Comparison of ENCODE assay signal across 16 cellular contexts in genomic region chr22:48894064-48894671, GRCh38.
A peak's percentile ranks its signal among the peaks of the same experiment; 100 is the strongest.
DNase-seq lines count a peak whose midpoint lies in the region; ATAC-seq and TF ChIP-seq lines count a peak whose summit lies in the region.
"Had no signal": no experiment of that assay in that cellular context is flagged by ENCODE, and none has a peak within 500 bp of the region (broad histone marks: within the 10 kb centered on the region; RNA-seq: fewer than 3 reads in every experiment).

No MANE protein-coding gene starts in this region.

- no peaks in the 10 kb centered on the region for H3K4me1 Mint-ChIP-seq in mesothelial cell of epicardium
- H3K4me1 Mint-ChIP-seq: CD4-positive, alpha-beta memory T cell; IgD-negative memory B cell had no signal

- no peak overlapping the region for H3K4me3 Mint-ChIP-seq in mesothelial cell of epicardium
- H3K4me3 Mint-ChIP-seq: CD4-positive, alpha-beta memory T cell; IgD-negative memory B cell had no signal

- no peaks in the 10 kb centered on the region for H3K36me3 ChIP-seq in DND-41 (ENCODE audit: insufficient read depth, low read length)
- H3K36me3 ChIP-seq in H7 (replicated peaks; ENCODE audit: control insufficient read depth, insufficient read depth, low read length): no peaks in the 10 kb centered on the region
- H3K36me3 ChIP-seq in WERI-Rb-1: no peaks in the 10 kb centered on the region
- H3K36me3 ChIP-seq: breast epithelium, right lobe of liver had no signal

- no peak overlapping the region for H3K4me3 ChIP-seq in DND-41 (ENCODE audit: low read depth in 1 of 2, low read length in 2 of 2)
- no peak overlapping the region for H3K4me3 ChIP-seq in H7 (ENCODE audit: insufficient read depth, low read depth, low read length)
- no peak overlapping the region for H3K4me3 ChIP-seq in WERI-Rb-1 (ENCODE audit: low read depth, low read length)
- H3K4me3 ChIP-seq: breast epithelium, right lobe of liver had no signal

- H4K20me1 ChIP-seq in DND-41 (ENCODE audit: insufficient read depth, low read length): peaks cover 8% of the 10 kb centered on the region

- no peaks in the 10 kb centered on the region for H3K79me2 ChIP-seq in DND-41 (ENCODE audit: insufficient read depth, low read length)

- no peak for ATAC-seq in DND-41 (ENCODE audit: insufficient read depth, low read depth)
- no peak for ATAC-seq in HG03378 (IDR thresholded peaks at IDR 0.05; ENCODE audit: unreplicated experiment)
- ATAC-seq: left cardiac atrium, right lobe of liver had no signal

- H3K27me3 ChIP-seq in DND-41 (ENCODE audit: insufficient read depth, low read length, poor library complexity) (no peaks in the 10 kb centered on the region), H7 (ENCODE audit: control insufficient read depth, insufficient read depth, low read length) (no peaks in the 10 kb centered on the region), WERI-Rb-1 (ENCODE audit: insufficient read depth, low read depth, severe bottlenecking) (no peaks in the 10 kb centered on the region)
- H3K27me3 ChIP-seq: right lobe of liver had no signal

- H3K27ac ChIP-seq in DND-41 (ENCODE audit: low read length) (no peak overlapping the region), WERI-Rb-1 (no peak overlapping the region)
- H3K27ac ChIP-seq: breast epithelium, right lobe of liver had no signal

- H3K27me3 Mint-ChIP-seq in mesothelial cell of epicardium (ENCODE audit: low read depth): peaks cover 20% of the 10 kb centered on the region
- H3K27me3 Mint-ChIP-seq: IgD-negative memory B cell had no signal

- H3K27ac Mint-ChIP-seq in mesothelial cell of epicardium: no peak overlapping the region
- H3K27ac Mint-ChIP-seq: CD4-positive, alpha-beta memory T cell; IgD-negative memory B cell had no signal

- DNase-seq in DND-41: no peak
- DNase-seq in H7: peak; percentile 87
- no peak for DNase-seq in WERI-Rb-1
- DNase-seq in mesothelial cell of epicardium (ENCODE audit: low spot score in 2 of 2, unreplicated experiment in 2 of 2): peak in 1 of 2 experiments; percentile 36
- no peak for DNase-seq in Ammon's horn (ENCODE audit: low spot score)
- DNase-seq in NCI-H187 treated with DMSO at 0.1 percent for 48 hours (lab: John Stamatoyannopoulos, UW): no peak
- DNase-seq: activated gamma-delta T cell treated with Interleukin-2 at 50 U/mL for 16 hours; CD4-positive, alpha-beta memory T cell; glutamatergic neuron; left cardiac atrium; NCI-H2029 treated with DMSO at 0.1 percent for 48 hours; NK-92 treated with Interleukin-12 subunit alpha and Interleukin-12 subunit beta, amount 100 ng/mL, for 24 hours had no signal

- no peak overlapping the region for H3K4me2 ChIP-seq in DND-41 (ENCODE audit: insufficient read depth, low read length)

- H3K9me3 Mint-ChIP-seq in mesothelial cell of epicardium: no peaks in the 10 kb centered on the region

- H3K9me3 ChIP-seq in DND-41 (ENCODE audit: insufficient read depth, low read length, severe bottlenecking): no peaks in the 10 kb centered on the region
- H3K9me3 ChIP-seq in WERI-Rb-1 (ENCODE audit: severe bottlenecking): no peaks in the 10 kb centered on the region
- H3K9me3 ChIP-seq: right lobe of liver had no signal

- H3K9ac ChIP-seq in DND-41 (ENCODE audit: low read depth, low read length): no peak overlapping the region

- peak; percentile 50 for TF ChIP-seq CTCF in DND-41 (IDR thresholded peaks at IDR 0.05; ENCODE audit: borderline replicate concordance, extremely low read depth, low read length, poor library complexity, severe bottlenecking)
- TF ChIP-seq CTCF in WERI-Rb-1 (IDR thresholded peaks at IDR 0.05; ENCODE audit: low read depth, low read length): peak; percentile 66
- peak; percentile 17 for TF ChIP-seq CTCF in mesothelial cell of epicardium (IDR thresholded peaks at IDR 0.05; ENCODE audit: unreplicated experiment)

- no peaks in the 10 kb centered on the region for H3K36me3 Mint-ChIP-seq in mesothelial cell of epicardium
- H3K36me3 Mint-ChIP-seq: CD4-positive, alpha-beta memory T cell; IgD-negative memory B cell had no signal

- no peak overlapping the region for H2AFZ ChIP-seq in DND-41 (ENCODE audit: low read depth, low read length)

- H3K4me1 ChIP-seq in DND-41 (ENCODE audit: insufficient read depth, low read length): no peaks in the 10 kb centered on the region
- H3K4me1 ChIP-seq: breast epithelium, right lobe of liver had no signal
